6 cellular contexts compared by ENCODE assay signal in the genomic region with DNA sequence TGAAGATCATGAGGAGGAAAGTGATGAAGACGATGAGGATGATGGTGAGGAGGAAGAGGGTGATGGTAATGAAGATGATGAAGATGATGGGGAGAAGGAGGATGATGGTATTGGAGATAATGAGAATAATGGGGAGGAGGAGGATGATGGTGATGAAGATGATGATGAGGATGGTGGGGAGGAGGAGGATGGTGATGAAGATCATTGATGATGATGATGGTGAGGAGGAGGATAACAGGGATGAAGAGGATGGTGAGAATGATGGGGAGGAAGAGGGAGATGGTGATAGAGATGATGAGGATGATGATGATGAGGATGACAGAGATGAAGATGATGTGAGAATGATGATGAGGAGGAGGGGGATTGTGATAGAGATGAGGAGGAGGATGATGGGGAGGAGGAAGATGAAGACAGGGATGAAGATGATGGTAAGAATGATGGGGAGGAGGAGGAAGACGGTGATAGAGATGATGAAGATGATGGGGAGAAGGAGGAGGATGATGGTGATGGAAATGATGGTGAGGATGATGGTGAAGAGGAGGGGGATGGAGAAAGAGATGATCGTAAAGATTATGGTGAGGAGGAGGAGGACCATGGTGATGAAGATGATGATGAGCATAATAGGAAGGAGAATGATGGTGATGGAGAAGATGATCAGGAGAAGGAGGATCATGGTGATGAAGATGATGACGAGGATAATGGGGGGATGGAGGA.
"Had no signal": no experiment of that assay in that cellular context is flagged by ENCODE, and none has a peak within 500 bp of the region (broad histone marks: within the 10 kb centered on the region; RNA-seq: fewer than 3 reads in every experiment).

No MANE protein-coding gene starts in this region.

- FAIRE-seq: H54 had no signal

- H3K4me3 ChIP-seq: GM23248 had no signal

- H3K9ac ChIP-seq: GM23248 had no signal

- H3K27ac ChIP-seq: GM23248 had no signal

- DNase-seq: GOT3, H9, HCEC 1CT, KG1 had no signal

- H2AFZ ChIP-seq: GM23248 had no signal
